21 cellular contexts compared by ENCODE assay signal in the genomic region with DNA sequence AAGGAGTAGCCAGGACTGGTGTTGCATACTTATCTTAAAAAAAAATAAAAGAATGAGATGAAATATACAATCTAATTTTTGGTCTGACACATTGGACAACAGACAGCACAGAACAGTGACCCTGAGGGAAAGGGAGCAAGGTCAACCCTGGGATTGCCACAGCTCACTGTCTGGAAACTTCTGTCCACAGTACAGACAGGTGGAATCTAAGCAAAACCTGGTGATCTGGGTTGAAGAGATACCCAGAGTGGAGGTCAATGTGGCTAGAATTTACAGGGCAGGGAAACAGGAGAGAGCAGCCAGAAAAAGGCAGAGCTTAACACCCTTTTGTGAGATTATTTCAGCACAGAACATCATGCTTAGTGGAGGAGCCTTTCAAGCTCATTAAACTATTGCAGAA.
"Had no signal": no experiment of that assay in that cellular context is flagged by ENCODE, and none has a peak within 500 bp of the region (broad histone marks: within the 10 kb centered on the region; RNA-seq: fewer than 3 reads in every experiment).

No MANE protein-coding gene starts in this region.

- H3K79me2 ChIP-seq: parathyroid adenoma had no signal

- H3K27me3 Mint-ChIP-seq: memory B cell had no signal

- H3K36me3 ChIP-seq: esophagus muscularis mucosa, gastrocnemius medialis, left lung, lower lobe of right lung, prostate gland, spleen, stomach, thoracic aorta, transverse colon had no signal

- H3K9me3 ChIP-seq: esophagus muscularis mucosa, gastrocnemius medialis, left lung, lower lobe of right lung, prostate gland, spleen, stomach, thoracic aorta, transverse colon had no signal

- H3K9me3 Mint-ChIP-seq: memory B cell, nephron had no signal

- H2AFZ ChIP-seq: parathyroid adenoma had no signal

- ATAC-seq: gastrocnemius medialis, left lung, lower lobe of right lung, sciatic nerve had no signal

- H3K27ac ChIP-seq: esophagus muscularis mucosa, gastrocnemius medialis, left lung, lower lobe of right lung, parathyroid adenoma, prostate gland, spleen, stomach, thoracic aorta, transverse colon had no signal

- H3K27me3 ChIP-seq: esophagus muscularis mucosa, gastrocnemius medialis, left lung, spleen, stomach, transverse colon had no signal

- H3K27ac Mint-ChIP-seq: memory B cell, nephron had no signal

- H3K4me1 Mint-ChIP-seq: memory B cell, nephron had no signal

- DNase-seq: effector memory CD4-positive, alpha-beta T cell; gastrocnemius medialis; islet precursor cell; left lung; lower lobe of right lung; midbrain; spleen; stimulated activated CD4-positive, alpha-beta T cell treated with anti-CD3 and anti-CD28 coated beads, Interleukin-15, amount 100 ng/mL, for 24 hours; stimulated activated CD4-positive, alpha-beta T cell treated with anti-CD3 and anti-CD28 coated beads, Interleukin-1b, Interleukin-23, amount 100 ng/mL, for 48 hours; stimulated activated CD4-positive, alpha-beta T cell treated with anti-CD3 and anti-CD28 coated beads, Interleukin-4, amount 100 ng/mL, for 24 hours; stimulated activated naive CD4-positive, alpha-beta T cell; stomach; substantia nigra; transverse colon had no signal

- H3K4me3 Mint-ChIP-seq: memory B cell, nephron had no signal

- H3K4me3 ChIP-seq: esophagus muscularis mucosa, gastrocnemius medialis, left lung, lower lobe of right lung, prostate gland, spleen, stomach, thoracic aorta, transverse colon had no signal

- H3K4me1 ChIP-seq: esophagus muscularis mucosa, gastrocnemius medialis, left lung, lower lobe of right lung, parathyroid adenoma, prostate gland, spleen, transverse colon had no signal

- H3K9ac ChIP-seq: parathyroid adenoma had no signal

- H3K36me3 Mint-ChIP-seq: memory B cell had no signal
